8 cellular contexts compared by ENCODE assay signal in the genomic region with DNA sequence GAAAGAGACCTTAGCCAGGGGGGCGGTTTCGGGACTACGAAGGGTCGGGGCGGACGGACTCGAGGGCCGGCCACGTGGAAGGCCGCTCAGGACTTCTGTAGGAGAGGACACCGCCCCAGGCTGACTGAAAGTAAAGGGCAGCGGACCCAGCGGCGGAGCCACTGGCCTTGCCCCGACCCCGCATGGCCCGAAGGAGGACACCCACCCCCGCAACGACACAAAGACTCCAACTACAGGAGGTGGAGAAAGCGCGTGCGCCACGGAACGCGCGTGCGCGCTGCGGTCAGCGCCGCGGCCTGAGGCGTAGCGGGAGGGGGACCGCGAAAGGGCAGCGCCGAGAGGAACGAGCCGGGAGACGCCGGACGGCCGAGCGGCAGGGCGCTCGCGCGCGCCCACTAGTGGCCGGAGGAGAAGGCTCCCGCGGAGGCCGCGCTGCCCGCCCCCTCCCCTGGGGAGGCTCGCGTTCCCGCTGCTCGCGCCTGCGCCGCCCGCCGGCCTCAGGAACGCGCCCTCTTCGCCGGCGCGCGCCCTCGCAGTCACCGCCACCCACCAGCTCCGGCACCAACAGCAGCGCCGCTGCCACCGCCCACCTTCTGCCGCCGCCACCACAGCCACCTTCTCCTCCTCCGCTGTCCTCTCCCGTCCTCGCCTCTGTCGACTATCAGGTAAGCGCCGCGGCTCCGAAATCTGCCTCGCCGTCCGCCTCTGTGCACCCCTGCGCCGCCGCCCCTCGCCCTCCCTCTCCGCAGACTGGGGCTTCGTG. TPM values are rescaled to one million over a fixed set of nuclear protein-coding genes. Genes with fewer than 3 reads are reported as not detected.
DNase-seq lines count a peak whose midpoint lies in the region; ATAC-seq and TF ChIP-seq lines count a peak whose summit lies in the region.

A gene (plus strand): TSS at position 533 of the 763 bp plus-strand sequence. CDS start 67,784 bp downstream, outside the sequence.

- H3K9me3 ChIP-seq in HCT116 (ENCODE audit: control insufficient read depth in 1 of 2, insufficient read depth in 1 of 2, low read depth in 1 of 2, low read length in 2 of 2) (no peaks in the 10 kb centered on the region), left ventricle myocardium inferior (replicated peaks) (no peaks in the 10 kb centered on the region), transverse colon (no peaks in the 10 kb centered on the region)

- intact Hi-C loops in HCT116 (cut with micrococcal nuclease) = no loop called here
- intact Hi-C loops in left ventricle myocardium inferior (cut with micrococcal nuclease) = no loop called here
- intact Hi-C loops in posterior cingulate gyrus (cut with DNase I) = loop anchor here (2.0 to 10.0 kb wide), 3 partner anchors 42 to 301 kb away; a partner anchor contains a TSS
- intact Hi-C loops in transverse colon (cut with DNase I; ENCODE audit: low total_unique reads) = loop anchor here (5.0 kb wide), 1 partner anchor 68 kb away; no protein-coding TSS in a partner anchor

- DNase-seq in DMS 273 (lab: John Stamatoyannopoulos, UW; ENCODE audit: unreplicated experiment) (peak; percentile 98), HCT116 (ENCODE audit: low read depth, low spot score) (peak; percentile 93), NCI-H1417 treated with DMSO at 0.1 percent for 48 hours (lab: John Stamatoyannopoulos, UW) (peak; percentile 75), left ventricle myocardium inferior (peak; percentile 90), posterior cingulate gyrus (peak; percentile 89 to 99 (median 94)), transverse colon (peak; percentile 88)

- peak; percentile 94 for ATAC-seq in HCT116

- H3K36me3 Mint-ChIP-seq in T-helper 1 cell treated with Interleukin-12 subunit alpha and Interleukin-12 subunit beta and Interleukin-4 antibody, amounts not matched to agents 30 μg/mL and 1 μg/mL, for 36 hours (ENCODE audit: low read depth) = no peaks in the 10 kb centered on the region

- peak within 1 kb of the TSS; percentile 81 for H3K4me3 Mint-ChIP-seq in T-helper 1 cell treated with Interleukin-12 subunit alpha and Interleukin-12 subunit beta and Interleukin-4 antibody, amounts not matched to agents 30 μg/mL and 1 μg/mL, for 36 hours

- H3K27me3 ChIP-seq in HCT116 (ENCODE audit: insufficient read depth, low read length) (no peaks in the 10 kb centered on the region), left ventricle myocardium inferior (ENCODE audit: low read depth) (peaks cover 58% of the 10 kb centered on the region), transverse colon (peaks cover 61% of the 10 kb centered on the region)

- H3K9me3 Mint-ChIP-seq in T-helper 1 cell treated with Interleukin-12 subunit alpha and Interleukin-12 subunit beta and Interleukin-4 antibody, amounts not matched to agents 30 μg/mL and 1 μg/mL, for 36 hours = no peaks in the 10 kb centered on the region

- H3K36me3 ChIP-seq in HCT116 (ENCODE audit: control insufficient read depth in 1 of 2, insufficient read depth in 2 of 2, low read length in 2 of 2) = no peaks in the 10 kb centered on the region
- no peaks in the 10 kb centered on the region for H3K36me3 ChIP-seq in left ventricle myocardium inferior
- H3K36me3 ChIP-seq in transverse colon = no peaks in the 10 kb centered on the region

- in situ Hi-C loops in transverse colon (cut with MboI; ENCODE audit: low pct_ligation_motif_present in 1 of 4, low pct_unique_long_range_greater_than_20kb in 1 of 4, low sequenced_read_pairs in 3 of 4) = no loop called here

- H3K27ac Mint-ChIP-seq in T-helper 1 cell treated with Interleukin-12 subunit alpha and Interleukin-12 subunit beta and Interleukin-4 antibody, amounts not matched to agents 30 μg/mL and 1 μg/mL, for 36 hours = no peak within 1 kb of the TSS

- peaks cover 3 to 20% of the 10 kb centered on the region in 2 experiments; a peak in 2 of 4 replicates for H3K4me1 ChIP-seq in HCT116 (ENCODE audit: control insufficient read depth in 1 of 2, insufficient read depth in 2 of 2, low read length in 2 of 2)
- H3K4me1 ChIP-seq in left ventricle myocardium inferior = peaks cover 38% of the 10 kb centered on the region
- H3K4me1 ChIP-seq in transverse colon = peaks cover 7 to 35% (median 20%) of the 10 kb centered on the region in 4 donors

- CTCF ChIA-PET in HCT116 (lab: Charles Lee) = interaction anchor here (0.9 to 2.5 kb wide), 6 partner anchors 13 to 254 kb away, joined by 3 to 11 read pairs (median 4); no protein-coding TSS in a partner anchor

- WGBS in transverse colon (ENCODE audit: low coverage in 1 of 2), 2 donors = 0 to 10% methylated on average over 11 to 53 of the region's 97 CpGs

- RAD21 ChIA-PET in HCT116 (lab: Charles Lee; ENCODE audit: low non-redundant PET in 1 of 2, low total read pairs in 2 of 2, uncharacterized antibody in 2 of 2, unreplicated experiment in 2 of 2) = no interaction called here

- peak within 1 kb of the TSS; percentile 60; the same call in 1 of the 2 replicates for H3K27ac ChIP-seq in HCT116 (ENCODE audit: low read depth, low read length)
- H3K27ac ChIP-seq in angular gyrus (ENCODE audit: low read depth, low read length) = peak within 1 kb of the TSS; percentile 95
- peak within 1 kb of the TSS; percentile 80 for H3K27ac ChIP-seq in left ventricle myocardium inferior (replicated peaks)
- peak within 1 kb of the TSS in 3 of 4 donors; percentile 59 to 68 (median 61) for H3K27ac ChIP-seq in transverse colon

- H4K20me1 ChIP-seq in HCT116 (ENCODE audit: insufficient read depth) = no peaks in the 10 kb centered on the region

- peak within 1 kb of the TSS; percentile 77 for H2AFZ ChIP-seq in HCT116 (ENCODE audit: low read depth, low read length, poor library complexity, severe bottlenecking)

- no TSS peak for BruUV-seq in HCT116 (replicated peaks; lab: Mats Ljungman, UMichigan)

- peak within 1 kb of the TSS; percentile 98 for H3K4me2 ChIP-seq in HCT116 (ENCODE audit: low read length)

- H3K4me3 ChIP-seq in HCT116 (replicated peaks in 1 of 2; ENCODE audit: low read depth in 1 of 2, low read length in 2 of 2) (peak within 1 kb of the TSS; percentile 82 to 93), left ventricle myocardium inferior (peak within 1 kb of the TSS; percentile 97), transverse colon (peak within 1 kb of the TSS; percentile 42 to 76 (median 58))

- peak; percentile 55 to 96 (median 85); a peak in 5 of 6 replicates for TF ChIP-seq CTCF in HCT116 (IDR thresholded peaks at IDR 0.05 in 2 of 3, conservative IDR thresholded peaks at IDR 0.05 in 1 of 3; ENCODE audit: borderline replicate concordance in 1 of 3, insufficient read depth in 1 of 3, low read depth in 2 of 3, low read length in 2 of 3)
- TF ChIP-seq CTCF in left ventricle myocardium inferior (IDR thresholded peaks at IDR 0.05; ENCODE audit: borderline replicate concordance) = peak; percentile 98
- TF ChIP-seq CTCF in transverse colon (IDR thresholded peaks at IDR 0.05) = peak; percentile 25 to 97 (median 78)

- 0 out of 2 replicates have a peak, but pooled peaks cover 4% of the 10 kb centered on the region for H3K79me2 ChIP-seq in HCT116 (ENCODE audit: insufficient read depth, low read length)

- H3K4me1 Mint-ChIP-seq in T-helper 1 cell treated with Interleukin-12 subunit alpha and Interleukin-12 subunit beta and Interleukin-4 antibody, amounts not matched to agents 30 μg/mL and 1 μg/mL, for 36 hours (ENCODE audit: low read depth) = peaks cover 8% of the 10 kb centered on the region

- H3K9ac ChIP-seq in HCT116 (ENCODE audit: low read length) = peak within 1 kb of the TSS; percentile 77

- no peak for TF ChIP-seq EP300 in transverse colon (IDR thresholded peaks at IDR 0.05; ENCODE audit: low read depth)

- H3K27me3 Mint-ChIP-seq in T-helper 1 cell treated with Interleukin-12 subunit alpha and Interleukin-12 subunit beta and Interleukin-4 antibody, amounts not matched to agents 30 μg/mL and 1 μg/mL, for 36 hours (ENCODE audit: low read depth) = peaks cover 71% of the 10 kb centered on the region

- no peak; the same call in 1 of the 2 replicates for TF ChIP-seq RAD21 in HCT116 (IDR thresholded peaks at IDR 0.05; ENCODE audit: low read depth)

- no peaks in the 10 kb centered on the region for H3K9me2 ChIP-seq in HCT116 (ENCODE audit: insufficient read depth)

- POLR2A ChIA-PET in HCT116 (lab: Charles Lee) = interaction anchor here (0.6 kb wide), 1 partner anchor 52 kb away, joined by 3 read pairs; no protein-coding TSS in a partner anchor

- TF ChIP-seq POLR2A in HCT116 (IDR thresholded peaks at IDR 0.05; ENCODE audit: borderline replicate concordance, extremely low read depth, insufficient read depth, insufficient read length) = peak; percentile 92
- TF ChIP-seq POLR2A in transverse colon (IDR thresholded peaks at IDR 0.05) = no peak

TF ChIP-seq in HCT116, 20 proteins besides CTCF, POLR2A, EP300 and RAD21 (continues in another document):
- TF ChIP-seq ELF1 (IDR thresholded peaks at IDR 0.05; ENCODE audit: borderline replicate concordance, low read depth) (no peak), EZH2phosphoT487 (IDR thresholded peaks at IDR 0.05; ENCODE audit: borderline replicate concordance) (no peak), EGR1 (IDR thresholded peaks at IDR 0.05; ENCODE audit: low read depth) (peak; percentile 97), TCF7L2 (IDR thresholded peaks at IDR 0.05; ENCODE audit: borderline replicate concordance, extremely low read depth, insufficient read depth, insufficient read length) (no peak), SP1 (IDR thresholded peaks at IDR 0.05; ENCODE audit: low read depth) (no peak), EZH2 (IDR thresholded peaks at IDR 0.05) (no peak)
- TF ChIP-seq, protein P1, sequence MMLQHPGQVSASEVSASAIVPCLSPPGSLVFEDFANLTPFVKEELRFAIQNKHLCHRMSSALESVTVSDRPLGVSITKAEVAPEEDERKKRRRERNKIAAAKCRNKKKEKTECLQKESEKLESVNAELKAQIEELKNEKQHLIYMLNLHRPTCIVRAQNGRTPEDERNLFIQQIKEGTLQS (IDR thresholded peaks at IDR 0.05) = no peak

RNA-seq across cellular contexts. Expression of the gene that starts here (rescaled TPM):
- 37.5 TPM for total RNA-seq in HCT116 (2021; ENCODE audit: unreplicated experiment)
- polyA plus RNA-seq in HCT116 (2012) = 29.7 and 31.5 TPM in 2 replicates
- total RNA-seq in left ventricle myocardium inferior = 28.6 TPM
- total RNA-seq in transverse colon = 1 to 10 TPM; 1.7 to 2.3 (median 1.8) TPM

Comparison
In these comparisons a context has a peak if more than half of its experiments do, and no peak if none do; other contexts are left out.
1. Peak in every context shown above with its lines: DNase-seq, ATAC-seq, H3K4me3 ChIP-seq and H3K27ac ChIP-seq.
2. intact Hi-C loops: an anchor here in posterior cingulate gyrus (2.0 to 10.0 kb wide) and transverse colon (5.0 kb wide); none called in HCT116 and left ventricle myocardium inferior.